12 cellular contexts compared by ENCODE assay signal in the genomic region with DNA sequence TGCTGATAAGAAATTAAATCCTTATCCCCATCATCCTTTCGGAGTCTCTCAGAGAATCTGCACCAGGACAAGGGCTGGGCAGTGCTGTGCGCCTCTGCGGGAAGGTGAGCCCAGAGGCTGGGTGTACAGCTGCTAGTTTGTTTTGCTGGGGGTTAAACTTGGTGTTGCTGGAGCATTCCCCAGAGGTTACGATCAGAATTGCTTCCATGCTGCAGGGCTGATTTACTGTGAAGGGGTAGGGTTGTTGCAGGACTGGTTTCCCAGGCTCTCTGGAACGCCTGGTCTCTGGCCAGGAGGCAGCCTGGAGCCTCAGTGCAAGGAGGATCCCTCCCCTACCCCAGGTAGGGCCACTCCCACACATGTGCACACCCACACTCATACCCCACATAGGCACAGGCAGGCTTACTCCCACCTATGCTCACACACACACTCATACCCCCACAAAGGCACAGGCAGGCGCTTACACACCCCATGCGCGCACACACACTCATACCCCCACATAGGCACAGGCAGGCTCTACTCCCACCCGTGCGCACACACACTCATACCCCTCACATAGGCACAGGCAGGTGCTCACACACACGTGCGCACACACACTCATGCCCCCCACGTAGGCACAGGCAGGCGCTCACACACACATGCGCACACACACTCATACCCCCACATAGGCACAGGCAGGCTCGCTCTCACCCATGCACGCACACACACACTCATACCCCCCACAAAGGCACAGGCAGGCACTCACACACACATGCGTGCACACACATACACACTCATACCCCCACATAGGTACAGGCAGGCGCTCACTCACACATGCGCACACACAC. TPM values are rescaled to one million over a fixed set of nuclear protein-coding genes. Genes with fewer than 3 reads are reported as not detected.
DNase-seq lines count a peak whose midpoint lies in the region; TF ChIP-seq lines count a peak whose summit lies in the region.
"Had no signal": no experiment of that assay in that cellular context is flagged by ENCODE, and none has a peak within 500 bp of the region (broad histone marks: within the 10 kb centered on the region; RNA-seq: fewer than 3 reads in every experiment).

No MANE protein-coding gene starts in this region.

- H3K36me3 ChIP-seq in stomach, result peaks cover 0 to 12% (median 0%) of the 10 kb centered on the region in 4 donors
- H3K36me3 ChIP-seq: thoracic aorta had no signal

- H3K4me3 ChIP-seq in stomach, result no peak overlapping the region
- H3K4me3 ChIP-seq: thoracic aorta had no signal

- peaks cover 0 to 2% (median 0%) of the 10 kb centered on the region in 6 donors for H3K9me3 Mint-ChIP-seq in immature natural killer cell

- H3K4me1 ChIP-seq in stomach, result peaks cover 20 to 75% (median 48%) of the 10 kb centered on the region in 4 donors
- H3K4me1 ChIP-seq: parathyroid adenoma had no signal

- peak overlapping the region in 4 of 6 donors; percentile 19 to 67 (median 36) for H3K27ac Mint-ChIP-seq in immature natural killer cell

- H3K4me1 Mint-ChIP-seq in immature natural killer cell, result peaks cover 25 to 34% of the 10 kb centered on the region in 2 donors

- DNase-seq in NCI-H2029 treated with DMSO at 0.1 percent for 48 hours (lab: John Stamatoyannopoulos, UW), result peak; percentile 21
- DNase-seq in NCI-H2029 (lab: John Stamatoyannopoulos, UW), result no peak
- peak; percentile 6 for DNase-seq in NCI-H69 (lab: John Stamatoyannopoulos, UW)
- no peak for DNase-seq in immature natural killer cell
- DNase-seq in stomach, result peak; percentile 86
- DNase-seq in activated T-cell treated with anti-CD3 and anti-CD28 coated beads for 4 hours, result no peak
- no peak for DNase-seq in NCI-H146 (lab: John Stamatoyannopoulos, UW)
- no peak for DNase-seq in anterior cingulate cortex (lab: John Stamatoyannopoulos, UW)
- DNase-seq: Kasumi-1, NCI-H524 treated with DMSO at 0.1 percent for 48 hours had no signal

- no peaks in the 10 kb centered on the region for H3K9me3 ChIP-seq in stomach
- H3K9me3 ChIP-seq: thoracic aorta had no signal

- H3K27me3 ChIP-seq in stomach, result no peaks in the 10 kb centered on the region

- intact Hi-C loops in stomach (cut with DNase I; ENCODE audit: low total_unique reads), result no loop called here

- H3K27ac ChIP-seq in stomach, result peak overlapping the region in 4 of 5 donors; percentile 29 to 65 (median 54)
- H3K27ac ChIP-seq: parathyroid adenoma, thoracic aorta had no signal

- H3K27me3 Mint-ChIP-seq in immature natural killer cell (ENCODE audit: low read depth in 3 of 3), result peaks cover 2 to 6% (median 2%) of the 10 kb centered on the region in 3 donors

- H3K4me3 Mint-ChIP-seq in immature natural killer cell, result peak overlapping the region in 3 of 5 donors; percentile 1 to 41 (median 22)

- TF ChIP-seq CTCF in stomach (IDR thresholded peaks at IDR 0.05), result peak in 3 of 7 experiments; percentile 6 to 56 (median 34)

- H3K36me3 Mint-ChIP-seq in immature natural killer cell, result no peaks in the 10 kb centered on the region

- no peak for TF ChIP-seq POLR2A in stomach (IDR thresholded peaks at IDR 0.05)

- WGBS in stomach, 5 donors, result 64 to 83% (median 68%) methylated on average over 20 of the region's 20 CpGs

- TF ChIP-seq EP300 in stomach (IDR thresholded peaks at IDR 0.05), result no peak

RNA-seq across cellular contexts. Expression of a gene that starts 11.3 kb away (rescaled TPM):
- polyA plus RNA-seq in immature natural killer cell (1 to 10 TPM; 1.2 to 3.9 (median 2.6) TPM), stomach (1 to 10 TPM; 1.4 to 2.8 (median 2.1) TPM)
- total RNA-seq in stomach, result 10 to 100 TPM in 1 of 5 donors, 1 to 10 TPM in 4; 1.2 to 26.6 (median 5.1) TPM

RNA-seq across cellular contexts. Expression of a gene that starts 32.1 kb away (rescaled TPM):
- polyA plus RNA-seq in immature natural killer cell, result 10 to 100 TPM; 15.8 to 39.3 (median 23.5) TPM
- 10 to 100 TPM in 2 of 5 donors, 1 to 10 TPM in 3; 1.4 to 17.1 (median 7.0) TPM for total RNA-seq in stomach
- 10 to 100 TPM in 1 of 3 donors, 1 to 10 TPM in 2; 1.4 to 11.4 (median 4.7) TPM for polyA plus RNA-seq in stomach

RNA-seq across cellular contexts. Expression of a gene that starts 44.1 kb away (rescaled TPM):
- polyA plus RNA-seq in immature natural killer cell, result 10 to 100 TPM in 1 of 3 donors, 1 to 10 TPM in 2; 5.5 to 11.0 (median 9.9) TPM
- total RNA-seq in stomach, result 100 to 1,000 TPM in 1 of 5 donors, 10 to 100 TPM in 3, 1 to 10 TPM in 1; 6.2 to 107 (median 23.3) TPM
- polyA plus RNA-seq in stomach, result 1 to 10 TPM; 4.6 to 8.4 (median 6.3) TPM

Comparison
In these comparisons a context has a peak if more than half of its experiments do, and no peak if none do; other contexts are left out.
1. DNase-seq: peak in NCI-H2029 treated with DMSO at 0.1 percent for 48 hours (single experiment), NCI-H69 (single experiment) and stomach (single experiment); none in NCI-H2029 (single experiment), immature natural killer cell (0 of 3), activated T-cell treated with anti-CD3 and anti-CD28 coated beads for 4 hours (single experiment), NCI-H146 (single experiment) and anterior cingulate cortex (0 of 58).